In genomic region chr4:48339642-48340041, GRCh38 we compare ENCODE assay signal across 1 cellular context.
TF ChIP-seq lines count a peak whose summit lies in the region.

No MANE protein-coding gene starts in this region.

TF ChIP-seq in GM23338, 12 proteins besides CTCF, POLR2A, EP300 and RAD21:
- TF ChIP-seq, protein P1, sequence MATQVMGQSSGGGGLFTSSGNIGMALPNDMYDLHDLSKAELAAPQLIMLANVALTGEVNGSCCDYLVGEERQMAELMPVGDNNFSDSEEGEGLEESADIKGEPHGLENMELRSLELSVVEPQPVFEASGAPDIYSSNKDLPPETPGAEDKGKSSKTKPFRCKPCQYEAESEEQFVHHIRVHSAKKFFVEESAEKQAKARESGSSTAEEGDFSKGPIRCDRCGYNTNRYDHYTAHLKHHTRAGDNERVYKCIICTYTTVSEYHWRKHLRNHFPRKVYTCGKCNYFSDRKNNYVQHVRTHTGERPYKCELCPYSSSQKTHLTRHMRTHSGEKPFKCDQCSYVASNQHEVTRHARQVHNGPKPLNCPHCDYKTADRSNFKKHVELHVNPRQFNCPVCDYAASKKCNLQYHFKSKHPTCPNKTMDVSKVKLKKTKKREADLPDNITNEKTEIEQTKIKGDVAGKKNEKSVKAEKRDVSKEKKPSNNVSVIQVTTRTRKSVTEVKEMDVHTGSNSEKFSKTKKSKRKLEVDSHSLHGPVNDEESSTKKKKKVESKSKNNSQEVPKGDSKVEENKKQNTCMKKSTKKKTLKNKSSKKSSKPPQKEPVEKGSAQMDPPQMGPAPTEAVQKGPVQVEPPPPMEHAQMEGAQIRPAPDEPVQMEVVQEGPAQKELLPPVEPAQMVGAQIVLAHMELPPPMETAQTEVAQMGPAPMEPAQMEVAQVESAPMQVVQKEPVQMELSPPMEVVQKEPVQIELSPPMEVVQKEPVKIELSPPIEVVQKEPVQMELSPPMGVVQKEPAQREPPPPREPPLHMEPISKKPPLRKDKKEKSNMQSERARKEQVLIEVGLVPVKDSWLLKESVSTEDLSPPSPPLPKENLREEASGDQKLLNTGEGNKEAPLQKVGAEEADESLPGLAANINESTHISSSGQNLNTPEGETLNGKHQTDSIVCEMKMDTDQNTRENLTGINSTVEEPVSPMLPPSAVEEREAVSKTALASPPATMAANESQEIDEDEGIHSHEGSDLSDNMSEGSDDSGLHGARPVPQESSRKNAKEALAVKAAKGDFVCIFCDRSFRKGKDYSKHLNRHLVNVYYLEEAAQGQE (IDR thresholded peaks at IDR 0.05; ENCODE audit: unreplicated experiment) = no peak
- TF ChIP-seq JUNB (IDR thresholded peaks at IDR 0.05; ENCODE audit: unreplicated experiment) (no peak), ZNF114 (CRISPR knock-in tag; IDR thresholded peaks at IDR 0.05) (no peak), EZH2phosphoT487 (IDR thresholded peaks at IDR 0.05; ENCODE audit: unreplicated experiment) (no peak), EZH2 (IDR thresholded peaks at IDR 0.05; ENCODE audit: low read depth, unreplicated experiment) (no peak), CREB1 (CRISPR knock-in tag; IDR thresholded peaks at IDR 0.05; ENCODE audit: low read depth) (no peak), STAT1 (IDR thresholded peaks at IDR 0.05; ENCODE audit: unreplicated experiment) (no peak), POLR2AphosphoS5 (IDR thresholded peaks at IDR 0.05; ENCODE audit: low read depth) (no peak), ZNF331 (CRISPR knock-in tag; IDR thresholded peaks at IDR 0.05; ENCODE audit: low read depth) (no peak), NANOG (IDR thresholded peaks at IDR 0.05; ENCODE audit: borderline replicate concordance) (no peak)
- TF ChIP-seq, protein P2, sequence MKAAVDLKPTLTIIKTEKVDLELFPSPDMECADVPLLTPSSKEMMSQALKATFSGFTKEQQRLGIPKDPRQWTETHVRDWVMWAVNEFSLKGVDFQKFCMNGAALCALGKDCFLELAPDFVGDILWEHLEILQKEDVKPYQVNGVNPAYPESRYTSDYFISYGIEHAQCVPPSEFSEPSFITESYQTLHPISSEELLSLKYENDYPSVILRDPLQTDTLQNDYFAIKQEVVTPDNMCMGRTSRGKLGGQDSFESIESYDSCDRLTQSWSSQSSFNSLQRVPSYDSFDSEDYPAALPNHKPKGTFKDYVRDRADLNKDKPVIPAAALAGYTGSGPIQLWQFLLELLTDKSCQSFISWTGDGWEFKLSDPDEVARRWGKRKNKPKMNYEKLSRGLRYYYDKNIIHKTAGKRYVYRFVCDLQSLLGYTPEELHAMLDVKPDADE (IDR thresholded peaks at IDR 0.05) = no peak
- TF ChIP-seq, protein P3, sequence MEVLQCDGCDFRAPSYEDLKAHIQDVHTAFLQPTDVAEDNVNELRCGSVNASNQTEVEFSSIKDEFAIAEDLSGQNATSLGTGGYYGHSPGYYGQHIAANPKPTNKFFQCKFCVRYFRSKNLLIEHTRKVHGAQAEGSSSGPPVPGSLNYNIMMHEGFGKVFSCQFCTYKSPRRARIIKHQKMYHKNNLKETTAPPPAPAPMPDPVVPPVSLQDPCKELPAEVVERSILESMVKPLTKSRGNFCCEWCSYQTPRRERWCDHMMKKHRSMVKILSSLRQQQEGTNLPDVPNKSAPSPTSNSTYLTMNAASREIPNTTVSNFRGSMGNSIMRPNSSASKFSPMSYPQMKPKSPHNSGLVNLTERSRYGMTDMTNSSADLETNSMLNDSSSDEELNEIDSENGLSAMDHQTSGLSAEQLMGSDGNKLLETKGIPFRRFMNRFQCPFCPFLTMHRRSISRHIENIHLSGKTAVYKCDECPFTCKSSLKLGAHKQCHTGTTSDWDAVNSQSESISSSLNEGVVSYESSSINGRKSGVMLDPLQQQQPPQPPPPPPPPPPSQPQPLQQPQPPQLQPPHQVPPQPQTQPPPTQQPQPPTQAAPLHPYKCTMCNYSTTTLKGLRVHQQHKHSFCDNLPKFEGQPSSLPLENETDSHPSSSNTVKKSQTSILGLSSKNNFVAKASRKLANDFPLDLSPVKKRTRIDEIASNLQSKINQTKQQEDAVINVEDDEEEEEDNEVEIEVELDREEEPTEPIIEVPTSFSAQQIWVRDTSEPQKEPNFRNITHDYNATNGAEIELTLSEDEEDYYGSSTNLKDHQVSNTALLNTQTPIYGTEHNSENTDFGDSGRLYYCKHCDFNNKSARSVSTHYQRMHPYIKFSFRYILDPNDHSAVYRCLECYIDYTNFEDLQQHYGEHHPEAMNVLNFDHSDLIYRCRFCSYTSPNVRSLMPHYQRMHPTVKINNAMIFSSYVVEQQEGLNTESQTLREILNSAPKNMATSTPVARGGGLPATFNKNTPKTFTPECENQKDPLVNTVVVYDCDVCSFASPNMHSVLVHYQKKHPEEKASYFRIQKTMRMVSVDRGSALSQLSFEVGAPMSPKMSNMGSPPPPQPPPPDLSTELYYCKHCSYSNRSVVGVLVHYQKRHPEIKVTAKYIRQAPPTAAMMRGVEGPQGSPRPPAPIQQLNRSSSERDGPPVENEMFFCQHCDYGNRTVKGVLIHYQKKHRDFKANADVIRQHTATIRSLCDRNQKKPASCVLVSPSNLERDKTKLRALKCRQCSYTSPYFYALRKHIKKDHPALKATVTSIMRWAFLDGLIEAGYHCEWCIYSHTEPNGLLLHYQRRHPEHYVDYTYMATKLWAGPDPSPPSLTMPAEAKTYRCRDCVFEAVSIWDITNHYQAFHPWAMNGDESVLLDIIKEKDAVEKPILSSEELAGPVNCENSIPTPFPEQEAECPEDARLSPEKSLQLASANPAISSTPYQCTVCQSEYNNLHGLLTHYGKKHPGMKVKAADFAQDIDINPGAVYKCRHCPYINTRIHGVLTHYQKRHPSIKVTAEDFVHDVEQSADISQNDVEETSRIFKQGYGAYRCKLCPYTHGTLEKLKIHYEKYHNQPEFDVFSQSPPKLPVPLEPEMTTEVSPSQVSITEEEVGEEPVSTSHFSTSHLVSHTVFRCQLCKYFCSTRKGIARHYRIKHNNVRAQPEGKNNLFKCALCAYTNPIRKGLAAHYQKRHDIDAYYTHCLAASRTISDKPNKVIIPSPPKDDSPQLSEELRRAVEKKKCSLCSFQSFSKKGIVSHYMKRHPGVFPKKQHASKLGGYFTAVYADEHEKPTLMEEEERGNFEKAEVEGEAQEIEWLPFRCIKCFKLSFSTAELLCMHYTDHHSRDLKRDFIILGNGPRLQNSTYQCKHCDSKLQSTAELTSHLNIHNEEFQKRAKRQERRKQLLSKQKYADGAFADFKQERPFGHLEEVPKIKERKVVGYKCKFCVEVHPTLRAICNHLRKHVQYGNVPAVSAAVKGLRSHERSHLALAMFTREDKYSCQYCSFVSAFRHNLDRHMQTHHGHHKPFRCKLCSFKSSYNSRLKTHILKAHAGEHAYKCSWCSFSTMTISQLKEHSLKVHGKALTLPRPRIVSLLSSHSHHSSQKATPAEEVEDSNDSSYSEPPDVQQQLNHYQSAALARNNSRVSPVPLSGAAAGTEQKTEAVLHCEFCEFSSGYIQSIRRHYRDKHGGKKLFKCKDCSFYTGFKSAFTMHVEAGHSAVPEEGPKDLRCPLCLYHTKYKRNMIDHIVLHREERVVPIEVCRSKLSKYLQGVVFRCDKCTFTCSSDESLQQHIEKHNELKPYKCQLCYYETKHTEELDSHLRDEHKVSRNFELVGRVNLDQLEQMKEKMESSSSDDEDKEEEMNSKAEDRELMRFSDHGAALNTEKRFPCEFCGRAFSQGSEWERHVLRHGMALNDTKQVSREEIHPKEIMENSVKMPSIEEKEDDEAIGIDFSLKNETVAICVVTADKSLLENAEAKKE (CRISPR knock-in tag; IDR thresholded peaks at IDR 0.05) = no peak
